Comparison of ENCODE assay signal across 2 cellular contexts in the genomic region with DNA sequence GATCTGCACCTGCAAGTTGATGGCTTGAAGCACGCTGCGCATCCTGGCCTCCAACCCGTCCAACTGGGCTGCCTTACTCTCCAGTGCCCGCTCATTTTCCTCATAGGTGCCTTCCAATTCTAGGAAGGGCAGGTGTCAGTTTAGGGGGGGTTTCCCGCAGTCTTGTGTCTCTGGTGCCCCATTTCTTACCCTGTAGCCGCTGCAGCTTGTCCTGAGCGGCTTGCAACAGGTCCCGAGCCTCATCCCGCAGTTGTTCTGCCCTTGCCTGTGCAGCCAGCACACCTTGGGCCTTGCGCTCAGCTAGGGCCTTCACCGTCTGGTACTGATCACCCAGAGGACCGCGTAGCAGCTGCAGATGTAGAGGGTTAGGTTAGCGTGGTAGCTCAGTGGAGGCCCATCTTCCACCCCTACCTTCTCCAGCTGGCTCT.
TF ChIP-seq lines count a peak whose summit lies in the region.

No MANE protein-coding gene starts in this region.

TF ChIP-seq in HEK293, 187 proteins besides CTCF, POLR2A, EP300 and RAD21 (continued from another document):
- TF ChIP-seq, protein P1, sequence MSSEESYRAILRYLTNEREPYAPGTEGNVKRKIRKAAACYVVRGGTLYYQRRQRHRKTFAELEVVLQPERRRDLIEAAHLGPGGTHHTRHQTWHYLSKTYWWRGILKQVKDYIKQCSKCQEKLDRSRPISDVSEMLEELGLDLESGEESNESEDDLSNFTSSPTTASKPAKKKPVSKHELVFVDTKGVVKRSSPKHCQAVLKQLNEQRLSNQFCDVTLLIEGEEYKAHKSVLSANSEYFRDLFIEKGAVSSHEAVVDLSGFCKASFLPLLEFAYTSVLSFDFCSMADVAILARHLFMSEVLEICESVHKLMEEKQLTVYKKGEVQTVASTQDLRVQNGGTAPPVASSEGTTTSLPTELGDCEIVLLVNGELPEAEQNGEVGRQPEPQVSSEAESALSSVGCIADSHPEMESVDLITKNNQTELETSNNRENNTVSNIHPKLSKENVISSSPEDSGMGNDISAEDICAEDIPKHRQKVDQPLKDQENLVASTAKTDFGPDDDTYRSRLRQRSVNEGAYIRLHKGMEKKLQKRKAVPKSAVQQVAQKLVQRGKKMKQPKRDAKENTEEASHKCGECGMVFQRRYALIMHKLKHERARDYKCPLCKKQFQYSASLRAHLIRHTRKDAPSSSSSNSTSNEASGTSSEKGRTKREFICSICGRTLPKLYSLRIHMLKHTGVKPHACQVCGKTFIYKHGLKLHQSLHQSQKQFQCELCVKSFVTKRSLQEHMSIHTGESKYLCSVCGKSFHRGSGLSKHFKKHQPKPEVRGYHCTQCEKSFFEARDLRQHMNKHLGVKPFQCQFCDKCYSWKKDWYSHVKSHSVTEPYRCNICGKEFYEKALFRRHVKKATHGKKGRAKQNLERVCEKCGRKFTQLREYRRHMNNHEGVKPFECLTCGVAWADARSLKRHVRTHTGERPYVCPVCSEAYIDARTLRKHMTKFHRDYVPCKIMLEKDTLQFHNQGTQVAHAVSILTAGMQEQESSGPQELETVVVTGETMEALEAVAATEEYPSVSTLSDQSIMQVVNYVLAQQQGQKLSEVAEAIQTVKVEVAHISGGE (tag by site-specific recombination; conservative IDR thresholded peaks at IDR 0.05; ENCODE audit: low read depth), result no peak
- TF ChIP-seq ZNF114 (tag by site-specific recombination; IDR thresholded peaks at IDR 0.05) (no peak), SCRT2 (tag by site-specific recombination; IDR thresholded peaks at IDR 0.05) (peak; percentile 64)

TF ChIP-seq in WTC11, 78 proteins besides CTCF, POLR2A, EP300 and RAD21 (continued from another document):
- TF ChIP-seq KAT7 (CRISPR knock-in tag; IDR thresholded peaks at IDR 0.05; ENCODE audit: borderline replicate concordance), result no peak
- TF ChIP-seq ZNF138 (CRISPR knock-in tag; conservative IDR thresholded peaks at IDR 0.05), result no peak
- TF ChIP-seq, protein P2, sequence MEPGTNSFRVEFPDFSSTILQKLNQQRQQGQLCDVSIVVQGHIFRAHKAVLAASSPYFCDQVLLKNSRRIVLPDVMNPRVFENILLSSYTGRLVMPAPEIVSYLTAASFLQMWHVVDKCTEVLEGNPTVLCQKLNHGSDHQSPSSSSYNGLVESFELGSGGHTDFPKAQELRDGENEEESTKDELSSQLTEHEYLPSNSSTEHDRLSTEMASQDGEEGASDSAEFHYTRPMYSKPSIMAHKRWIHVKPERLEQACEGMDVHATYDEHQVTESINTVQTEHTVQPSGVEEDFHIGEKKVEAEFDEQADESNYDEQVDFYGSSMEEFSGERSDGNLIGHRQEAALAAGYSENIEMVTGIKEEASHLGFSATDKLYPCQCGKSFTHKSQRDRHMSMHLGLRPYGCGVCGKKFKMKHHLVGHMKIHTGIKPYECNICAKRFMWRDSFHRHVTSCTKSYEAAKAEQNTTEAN (CRISPR knock-in tag; IDR thresholded peaks at IDR 0.05), result no peak
- no peak for TF ChIP-seq PRRX2 (CRISPR knock-in tag; IDR thresholded peaks at IDR 0.05)
- TF ChIP-seq, protein P3, sequence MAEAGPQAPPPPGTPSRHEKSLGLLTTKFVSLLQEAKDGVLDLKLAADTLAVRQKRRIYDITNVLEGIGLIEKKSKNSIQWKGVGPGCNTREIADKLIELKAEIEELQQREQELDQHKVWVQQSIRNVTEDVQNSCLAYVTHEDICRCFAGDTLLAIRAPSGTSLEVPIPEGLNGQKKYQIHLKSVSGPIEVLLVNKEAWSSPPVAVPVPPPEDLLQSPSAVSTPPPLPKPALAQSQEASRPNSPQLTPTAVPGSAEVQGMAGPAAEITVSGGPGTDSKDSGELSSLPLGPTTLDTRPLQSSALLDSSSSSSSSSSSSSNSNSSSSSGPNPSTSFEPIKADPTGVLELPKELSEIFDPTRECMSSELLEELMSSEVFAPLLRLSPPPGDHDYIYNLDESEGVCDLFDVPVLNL (CRISPR knock-in tag; IDR thresholded peaks at IDR 0.05; ENCODE audit: borderline replicate concordance, low read depth), result no peak
- no peak for TF ChIP-seq ETV6 (CRISPR knock-in tag; IDR thresholded peaks at IDR 0.05)
